In the genomic region with DNA sequence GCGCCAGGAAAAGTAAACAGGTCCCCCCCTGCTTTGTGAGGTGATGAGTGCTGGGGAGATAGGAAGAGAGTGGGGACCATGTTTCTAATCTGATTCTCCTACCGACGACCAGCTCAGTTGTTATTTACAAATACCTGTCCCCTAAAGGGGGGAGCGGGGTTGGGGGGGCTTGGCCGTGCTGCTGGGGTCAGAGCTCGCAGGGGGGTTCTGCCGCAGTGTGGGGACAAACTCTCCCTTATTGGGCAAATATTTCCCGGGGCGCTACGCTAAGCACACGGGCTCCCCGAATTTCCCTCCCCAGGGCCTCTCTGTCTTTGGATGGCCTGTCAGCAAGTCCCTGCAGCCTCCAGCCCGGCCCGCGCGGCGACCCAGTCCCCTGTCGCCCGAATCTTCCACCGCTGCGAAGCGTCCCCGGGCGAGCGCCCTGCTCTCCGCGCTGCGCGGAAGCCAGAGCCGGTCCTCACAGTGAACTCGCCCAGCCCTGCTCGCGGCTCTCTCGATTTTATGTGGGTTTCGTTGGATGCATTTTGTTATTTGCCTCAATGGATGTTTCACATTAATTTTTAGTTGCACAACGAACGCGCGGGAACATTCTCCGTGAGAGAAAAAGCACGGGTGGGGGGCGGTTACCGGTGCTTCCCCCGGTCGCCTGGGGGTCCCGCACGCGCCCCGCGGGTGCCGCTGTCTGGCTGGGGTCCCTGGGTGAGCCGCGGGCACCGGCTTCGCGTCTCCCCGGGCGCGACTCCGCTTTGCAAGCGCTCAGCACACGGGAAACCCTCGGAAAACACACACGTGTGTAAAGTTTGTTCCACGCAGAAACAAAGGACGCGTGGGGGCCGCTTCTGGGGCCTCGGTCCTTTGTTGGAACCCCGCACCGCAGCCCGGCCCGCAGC, we compare ENCODE assay signal across 8 cellular contexts. TPM values are rescaled to one million over a fixed set of nuclear protein-coding genes. Genes with fewer than 3 reads are reported as not detected.
DNase-seq lines count a peak whose midpoint lies in the region; ATAC-seq and TF ChIP-seq lines count a peak whose summit lies in the region.

No MANE protein-coding gene starts in this region.

- peak overlapping the region; percentile 69 for H3K27ac Mint-ChIP-seq in activated B cell treated with CpG ODN at 0.5 μM for 24 hours
- H3K27ac Mint-ChIP-seq in naive B cell = peak overlapping the region in 3 of 6 donors; percentile 33 to 91 (median 76)

- POLR2A ChIA-PET in activated B cell treated with CpG ODN at 0.5 μM for 24 hours (lab: Charles Lee) = interaction anchor here (3.1 kb wide), 1 partner anchor 342 kb away, joined by 27 read pairs; no protein-coding TSS in a partner anchor

- peaks cover 13% of the 10 kb centered on the region for H3K36me3 Mint-ChIP-seq in activated B cell treated with CpG ODN at 0.5 μM for 24 hours (ENCODE audit: low read depth)
- no peaks in the 10 kb centered on the region for H3K36me3 Mint-ChIP-seq in naive B cell

- H3K4me3 Mint-ChIP-seq in activated B cell treated with CpG ODN at 0.5 μM for 24 hours (peak overlapping the region; percentile 75), naive B cell (peak overlapping the region; percentile 80 to 92 (median 88))

- H3K4me1 Mint-ChIP-seq in activated B cell treated with CpG ODN at 0.5 μM for 24 hours (peaks cover 18% of the 10 kb centered on the region), naive B cell (peaks cover 22 to 24% (median 23%) of the 10 kb centered on the region in 3 donors)

- intact Hi-C loops in activated B cell treated with CpG ODN at 0.5 μM for 24 hours (cut with micrococcal nuclease) = loop anchor here (1.0 to 10.0 kb wide), 6 partner anchors 15 to 1293 kb away; a partner anchor contains a TSS

- no peak for TF ChIP-seq CTCF in activated B cell treated with CpG ODN at 0.5 μM for 24 hours (IDR thresholded peaks at IDR 0.05)

- H3K9me3 Mint-ChIP-seq in activated B cell treated with CpG ODN at 0.5 μM for 24 hours (no peaks in the 10 kb centered on the region), naive B cell (no peaks in the 10 kb centered on the region)

- DNase-seq in ELF-1 (ENCODE audit: low read depth, low spot score) = peak; percentile 44
- DNase-seq in activated B cell treated with CpG ODN at 0.5 μM for 24 hours = peak; percentile 37
- peak; percentile 30 for DNase-seq in effector CD4-positive, alpha-beta T cell
- DNase-seq in naive B cell = peak; percentile 18

- ATAC-seq in activated B cell treated with CpG ODN at 0.5 μM for 24 hours (ENCODE audit: low read depth) (no peak), naive B cell (ENCODE audit: low read depth in 2 of 2) (no peak), GM21825 (IDR thresholded peaks at IDR 0.05; ENCODE audit: unreplicated experiment) (no peak), GM19452 (IDR thresholded peaks at IDR 0.05; ENCODE audit: unreplicated experiment) (no peak), GM21529 (IDR thresholded peaks at IDR 0.05; ENCODE audit: unreplicated experiment) (no peak), HG03108 (IDR thresholded peaks at IDR 0.05; ENCODE audit: unreplicated experiment) (no peak)

- no peaks in the 10 kb centered on the region for H3K27me3 Mint-ChIP-seq in activated B cell treated with CpG ODN at 0.5 μM for 24 hours
- peaks cover 0 to 7% (median 4%) of the 10 kb centered on the region in 3 donors for H3K27me3 Mint-ChIP-seq in naive B cell

- CTCF ChIA-PET in activated B cell treated with CpG ODN at 0.5 μM for 24 hours (lab: Charles Lee) = interaction anchor here (0.6 to 1.1 kb wide), 3 partner anchors 300 to 438 kb away, joined by 3 read pairs; no protein-coding TSS in a partner anchor

RNA-seq across cellular contexts. Expression of a gene that starts 1.5 kb away (rescaled TPM):
- total RNA-seq in activated B cell treated with CpG ODN at 0.5 μM for 24 hours = 71.4 and 77.4 TPM in 2 replicates
- 10 to 100 TPM; 15.7 to 35.7 (median 20.8) TPM for polyA plus RNA-seq in naive B cell (ENCODE audit: low read depth in 6 of 6)

RNA-seq across cellular contexts. Expression of a gene that starts 43.1 kb away (rescaled TPM):
- 18.7 and 21.5 TPM in 2 replicates for total RNA-seq in activated B cell treated with CpG ODN at 0.5 μM for 24 hours
- polyA plus RNA-seq in naive B cell (ENCODE audit: low read depth in 6 of 6) = 1 to 10 TPM; 4.2 to 8.4 (median 6.0) TPM
